Comparison of ENCODE assay signal across 1 cellular context in genomic region chr5:94614156-94614805, GRCh38.
TF ChIP-seq lines count a peak whose summit lies in the region.

No MANE protein-coding gene starts in this region.

TF ChIP-seq in endothelial cell of umbilical vein, 7 proteins besides CTCF, POLR2A, EP300 and RAD21:
- TF ChIP-seq JUN (IDR thresholded peaks at IDR 0.05; ENCODE audit: borderline replicate concordance, insufficient read depth, insufficient read length, low read depth) (no peak), EZH2 (IDR thresholded peaks at IDR 0.05; ENCODE audit: borderline replicate concordance, low read depth, low read length, severe bottlenecking) (no peak), FOS (IDR thresholded peaks at IDR 0.05; ENCODE audit: borderline replicate concordance, insufficient read depth, low read length) (no peak), POLR2AphosphoS5 (IDR thresholded peaks at IDR 0.05; ENCODE audit: insufficient read depth, low read depth, low read length) (no peak), GATA2 (IDR thresholded peaks at IDR 0.05; ENCODE audit: insufficient read depth, insufficient read length, low read depth, low read length) (no peak), MAX (IDR thresholded peaks at IDR 0.05; ENCODE audit: insufficient read depth, insufficient read length) (no peak), MYC (IDR thresholded peaks at IDR 0.05; ENCODE audit: low read depth, low read length) (no peak)
